27 cellular contexts compared by ENCODE assay signal in genomic region chr22:20491346-20491745, GRCh38.
"Had no signal": no experiment of that assay in that cellular context is flagged by ENCODE, and none has a peak within 500 bp of the region (broad histone marks: within the 10 kb centered on the region; RNA-seq: fewer than 3 reads in every experiment).

No MANE protein-coding gene starts in this region.

- H3K4me3 ChIP-seq: ascending aorta, cardiac muscle cell, SJCRH30, SK-N-MC had no signal

- H3K27me3 Mint-ChIP-seq: activated CD4-positive, alpha-beta T cell treated with anti-CD3 and anti-CD28 coated beads, Interleukin-2, amount 10 ng/mL, durations not matched to agents 7 days and 5 days; activated naive CD4-positive, alpha-beta T cell treated with anti-CD3 and anti-CD28 coated beads, Interleukin-2, amount 50 U/mL, for 24 hours; activated naive CD8-positive, alpha-beta T cell treated with anti-CD3 and anti-CD28 coated beads, Interleukin-2, amount 10 ng/mL, durations not matched to agents 7 days and 5 days; activated T-cell treated with anti-CD3 and anti-CD28 coated beads, Interleukin-2, amount 50 U/mL, for 24 hours; central memory CD8-positive, alpha-beta T cell had no signal

- H3K9me3 Mint-ChIP-seq: activated CD4-positive, alpha-beta T cell treated with anti-CD3 and anti-CD28 coated beads, Interleukin-2, amount 10 ng/mL, durations not matched to agents 7 days and 5 days; activated naive CD4-positive, alpha-beta T cell treated with anti-CD3 and anti-CD28 coated beads, Interleukin-2, amount 50 U/mL, for 24 hours; activated naive CD8-positive, alpha-beta T cell treated with anti-CD3 and anti-CD28 coated beads, Interleukin-2, amount 10 ng/mL, durations not matched to agents 7 days and 5 days; activated T-cell treated with anti-CD3 and anti-CD28 coated beads, Interleukin-2, amount 50 U/mL, for 24 hours; activated T-helper 2 cell treated with anti-CD3 and anti-CD28 coated beads, Interferon-gamma antibody, Interleukin-2, Interleukin-4, amounts not matched to agents 10 μg/mL and 5 μg/mL and 100 μg/mL, durations not matched to agents 14 hours and 24 hours and 36 hours; central memory CD8-positive, alpha-beta T cell; T-helper 2 cell treated with Interferon-gamma antibody and Interleukin-4, amounts not matched to agents 5 μg/mL and 100 μg/mL, for 36 hours had no signal

- H3K27ac ChIP-seq: ascending aorta, cardiac muscle cell, SJCRH30, SK-N-MC had no signal

- H3K36me3 ChIP-seq: cardiac muscle cell had no signal

- FAIRE-seq: TTC549 had no signal

- H3K4me3 Mint-ChIP-seq: activated CD4-positive, alpha-beta T cell treated with anti-CD3 and anti-CD28 coated beads, Interleukin-2, amount 10 ng/mL, durations not matched to agents 7 days and 5 days; activated CD8-positive, alpha-beta T cell treated with anti-CD3 and anti-CD28 coated beads, Interleukin-2, amount 10 ng/mL, durations not matched to agents 7 days and 5 days; activated naive CD4-positive, alpha-beta T cell treated with anti-CD3 and anti-CD28 coated beads, Interleukin-2, amount 50 U/mL, for 24 hours; activated naive CD8-positive, alpha-beta T cell treated with anti-CD3 and anti-CD28 coated beads, Interleukin-2, amount 10 ng/mL, durations not matched to agents 7 days and 5 days; activated T-cell treated with anti-CD3 and anti-CD28 coated beads, Interleukin-2, amount 50 U/mL, for 24 hours; central memory CD8-positive, alpha-beta T cell; T-helper 2 cell treated with Interferon-gamma antibody and Interleukin-4, amounts not matched to agents 5 μg/mL and 100 μg/mL, for 36 hours had no signal

- H3K27ac Mint-ChIP-seq: activated CD8-positive, alpha-beta T cell treated with anti-CD3 and anti-CD28 coated beads, Interleukin-2, amount 10 ng/mL, durations not matched to agents 7 days and 5 days; activated naive CD8-positive, alpha-beta T cell treated with anti-CD3 and anti-CD28 coated beads, Interleukin-2, amount 10 ng/mL, durations not matched to agents 7 days and 5 days had no signal

- H3K9me3 ChIP-seq: ascending aorta, SJCRH30 had no signal

- ATAC-seq: activated CD8-positive, alpha-beta T cell treated with anti-CD3 and anti-CD28 coated beads, Interleukin-2, amount 10 ng/mL, durations not matched to agents 7 days and 5 days; Panc1 had no signal

- DNase-seq: activated CD4-positive, alpha-beta T cell treated with anti-CD3 and anti-CD28 coated beads, Interleukin-2, amount 10 ng/mL, durations not matched to agents 7 days and 5 days; activated CD4-positive, alpha-beta T cell treated with anti-CD3 and anti-CD28 coated beads, Interleukin-2, amount 50 U/mL, for 48 hours; activated CD8-positive, alpha-beta T cell treated with anti-CD3 and anti-CD28 coated beads, Interleukin-2, amount 10 ng/mL, durations not matched to agents 7 days and 5 days; activated gamma-delta T cell; activated naive CD4-positive, alpha-beta T cell treated with Interleukin-2 at 50 U/mL for 16 hours; activated naive CD8-positive, alpha-beta T cell treated with anti-CD3 and anti-CD28 coated beads, Interleukin-2, amount 10 ng/mL, durations not matched to agents 7 days and 5 days; activated T-cell treated with anti-CD3 and anti-CD28 coated beads, Interleukin-2, amount 50 U/mL, for 24 hours; amygdala; MM.1S; MV-4-11; NCI-H1092; NCI-H1436 treated with DMSO at 0.1 percent for 48 hours; NCI-H1694 treated with DMSO at 0.1 percent for 48 hours; NCI-H2029; NCI-H345; NCI-H524 treated with DMSO at 0.1 percent for 48 hours; SHP77; SJCRH30 had no signal

- H3K27me3 ChIP-seq: ascending aorta, cardiac muscle cell, SJCRH30 had no signal
